Comparison of ENCODE assay signal across 8 cellular contexts in the genomic region with DNA sequence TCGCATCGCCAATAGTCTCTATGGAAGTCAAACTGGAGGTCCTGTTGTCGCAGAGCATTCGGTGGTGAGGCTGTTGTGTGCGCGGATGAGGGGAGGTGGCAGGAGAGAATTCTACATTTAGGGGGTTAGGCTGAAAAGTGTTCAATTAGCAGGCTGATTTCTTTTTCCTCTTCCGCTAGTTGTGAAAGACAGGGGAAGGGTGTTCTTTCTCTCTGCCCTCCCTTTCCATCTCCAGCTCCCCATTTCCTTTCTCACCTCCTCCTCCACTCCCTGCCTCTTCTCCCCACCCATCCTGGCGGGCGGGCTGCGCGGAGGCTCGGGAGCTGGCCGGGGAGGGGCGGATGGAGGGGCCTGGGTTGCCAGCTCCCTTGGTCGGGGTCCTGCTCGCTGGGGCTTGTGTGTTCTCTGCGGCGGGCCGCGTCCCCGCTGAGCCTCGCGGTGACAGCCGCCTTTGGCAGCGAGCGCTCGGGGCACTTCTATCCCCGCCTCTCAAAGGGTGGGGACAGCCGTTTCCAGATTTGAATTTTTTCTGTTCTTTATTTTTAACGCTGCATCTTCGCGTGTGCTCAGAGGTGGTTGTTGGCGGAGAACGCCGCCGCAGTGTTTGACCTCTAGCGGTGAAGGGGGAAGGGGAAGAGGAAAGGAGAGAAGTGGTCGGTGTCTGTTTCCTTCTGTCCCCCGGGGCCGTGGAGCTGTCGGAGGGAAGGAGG. TPM values are rescaled to one million over a fixed set of nuclear protein-coding genes. Genes with fewer than 3 reads are reported as not detected.
A peak's percentile ranks its signal among the peaks of the same experiment; 100 is the strongest.
DNase-seq lines count a peak whose midpoint lies in the region; ATAC-seq and TF ChIP-seq lines count a peak whose summit lies in the region.

No MANE protein-coding gene starts in this region.

- H3K27me3 Mint-ChIP-seq in MCF 10A (ENCODE audit: insufficient read depth, unreplicated experiment) = no peaks in the 10 kb centered on the region

- WGBS in upper lobe of left lung, 2 donors = 7 to 9% methylated on average over 30 to 41 of the region's 41 CpGs

- no peaks in the 10 kb centered on the region for H3K9me3 ChIP-seq in breast epithelium
- peaks cover 2% of the 10 kb centered on the region for H3K9me3 ChIP-seq in iPS-18c (ENCODE audit: control insufficient read depth, insufficient read depth, low read length)
- H3K9me3 ChIP-seq in upper lobe of left lung = no peaks in the 10 kb centered on the region

- TF ChIP-seq CTCF in breast epithelium (IDR thresholded peaks at IDR 0.05) (no peak), MCF 10A (IDR thresholded peaks at IDR 0.05; ENCODE audit: unreplicated experiment) (no peak), upper lobe of left lung (IDR thresholded peaks at IDR 0.05) (no peak)

- BruUV-seq in MCF 10A (replicated peaks; lab: Mats Ljungman, UMichigan) = no TSS peak

- H3K36me3 Mint-ChIP-seq in MCF 10A (ENCODE audit: insufficient read depth, unreplicated experiment) = no peaks in the 10 kb centered on the region

- TF ChIP-seq POLR2A in breast epithelium (IDR thresholded peaks at IDR 0.05) (no peak), upper lobe of left lung (IDR thresholded peaks at IDR 0.05) (no peak)

- ATAC-seq in upper lobe of left lung (ENCODE audit: low FRiP score in 2 of 2) = no peak

- TF ChIP-seq EP300 in upper lobe of left lung (IDR thresholded peaks at IDR 0.05) = no peak

- H3K36me3 ChIP-seq in breast epithelium = no peaks in the 10 kb centered on the region
- no peaks in the 10 kb centered on the region for H3K36me3 ChIP-seq in upper lobe of left lung

- H3K4me1 ChIP-seq in breast epithelium = peaks cover 13 to 15% of the 10 kb centered on the region in 2 donors
- peaks cover 35 to 51% (median 43%) of the 10 kb centered on the region in 4 donors for H3K4me1 ChIP-seq in upper lobe of left lung

- H3K9me3 Mint-ChIP-seq in MCF 10A (ENCODE audit: unreplicated experiment) = no peaks in the 10 kb centered on the region

- intact Hi-C loops in breast epithelium (cut with DNase I; ENCODE audit: low total_unique reads) = no loop called here
- intact Hi-C loops in MCF 10A (cut with micrococcal nuclease) = no loop called here

- CTCF ChIA-PET in MCF 10A (lab: Yijun Ruan, JAX) = interaction anchor here (0.7 kb wide), 1 partner anchor 152 kb away, joined by 3 read pairs; no protein-coding TSS in a partner anchor

- H3K4me3 ChIP-seq in breast epithelium = peak overlapping the region; percentile 26 to 66 (median 46)
- peak overlapping the region; percentile 69 for H3K4me3 ChIP-seq in iPS-18c (ENCODE audit: insufficient read depth, low read depth, low read length)
- peak overlapping the region in 3 of 4 donors; percentile 3 to 41 (median 41) for H3K4me3 ChIP-seq in upper lobe of left lung

- H3K27ac ChIP-seq in breast epithelium = peak overlapping the region; percentile 11 to 28
- no peak overlapping the region for H3K27ac ChIP-seq in upper lobe of left lung

- H3K27me3 ChIP-seq in breast epithelium (peaks cover 3 to 95% of the 10 kb centered on the region in 2 donors), upper lobe of left lung (peaks cover 4 to 55% (median 32%) of the 10 kb centered on the region in 4 donors)

- H3K4me3 Mint-ChIP-seq in MCF 10A (ENCODE audit: unreplicated experiment) = no peak overlapping the region

- POLR2A ChIA-PET in MCF 10A (lab: Yijun Ruan, JAX) = interaction anchor here (0.6 kb wide), 1 partner anchor 769 kb away, joined by 3 read pairs; no protein-coding TSS in a partner anchor

- H3K27ac Mint-ChIP-seq in MCF 10A (ENCODE audit: low read depth, unreplicated experiment) = no peak overlapping the region

- DNase-seq in breast epithelium (ENCODE audit: low spot score in 2 of 2) (no peak), MCF 10A (ENCODE audit: unreplicated experiment) (no peak), T1000 (lab: John Stamatoyannopoulos, UW) (peak; percentile 44), upper lobe of left lung (peak in 1 of 2 donors; percentile 77), HPDE6-E6E7 (ENCODE audit: extremely low spot score) (no peak), glomerular visceral epithelial cell (ENCODE audit: extremely low spot score) (no peak), SIG-M5 treated with dmso at 0.1 percent for 504 hours (lab: John Stamatoyannopoulos, UW; ENCODE audit: unreplicated experiment) (no peak)

- H3K4me1 Mint-ChIP-seq in MCF 10A (ENCODE audit: insufficient read depth, unreplicated experiment) = no peaks in the 10 kb centered on the region

RNA-seq across cellular contexts. Expression of a gene that starts 3.6 kb away (rescaled TPM):
- total RNA-seq in breast epithelium (under 1 TPM in 2 of 3 donors, not detected in 1; 0.15 to 0.33 TPM), MCF 10A (2022) (not detected in 2 replicates), upper lobe of left lung (under 1 TPM in 2 of 6 donors, not detected in 4; 0.06 to 0.13 TPM)

Comparison
In these comparisons a context has a peak if more than half of its experiments do, and no peak if none do; other contexts are left out.
1. H3K27ac ChIP-seq: peak in breast epithelium (2 of 2); none in upper lobe of left lung (0 of 4).
2. Peak in every context shown above with its lines, with median percentiles within 50 percentile points of each other: H3K4me3 ChIP-seq.